Comparison of ENCODE assay signal across 23 cellular contexts in the genomic region with DNA sequence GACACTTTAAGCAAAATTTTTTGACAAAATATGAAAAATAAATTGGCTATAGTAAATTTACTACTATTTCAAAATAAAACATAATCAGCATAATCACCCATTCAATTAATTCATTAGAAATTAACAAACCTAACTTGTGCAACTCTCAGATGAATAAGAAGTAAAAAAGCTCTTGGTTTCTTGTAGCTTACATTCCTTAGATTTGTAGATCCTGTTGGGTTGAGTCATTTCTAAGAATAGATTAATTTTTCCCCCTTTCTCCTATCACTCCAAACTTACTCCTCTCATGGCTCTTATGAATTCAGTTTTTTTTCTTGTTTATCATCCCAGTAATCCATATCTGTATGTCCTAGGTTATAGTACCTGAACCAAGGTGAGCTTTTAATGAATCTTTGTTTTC.
DNase-seq lines count a peak whose midpoint lies in the region; ATAC-seq, FAIRE-seq and TF ChIP-seq lines count a peak whose summit lies in the region.
"Had no signal": no experiment of that assay in that cellular context is flagged by ENCODE, and none has a peak within 500 bp of the region (broad histone marks: within the 10 kb centered on the region; RNA-seq: fewer than 3 reads in every experiment).

No MANE protein-coding gene starts in this region.

- H3K9me1 ChIP-seq in K562 (ENCODE audit: control insufficient read depth, insufficient read depth, low read length), result no peaks in the 10 kb centered on the region

- no peak for TF ChIP-seq RAD21 in K562 (CRISPR knock-in tag; conservative IDR thresholded peaks at IDR 0.05 in 1 of 2, IDR thresholded peaks at IDR 0.05 in 1 of 2)

- no TSS peak for BruUV-seq in K562 (replicated peaks; lab: Mats Ljungman, UMichigan)

- H4K20me1 ChIP-seq in K562 (replicated peaks; ENCODE audit: control insufficient read depth, insufficient read depth, low read length), result no peaks in the 10 kb centered on the region
- H4K20me1 ChIP-seq: BLaER1 had no signal

- FAIRE-seq in K562 (lab: Jason Lieb, UNC), result no peak
- FAIRE-seq: islet of Langerhans had no signal

- intact Hi-C loops in K562 (cut with micrococcal nuclease), result no loop called here

- TF ChIP-seq CTCF in K562 (IDR thresholded peaks at IDR 0.05 in 2 of 3, conservative IDR thresholded peaks at IDR 0.05 in 1 of 3; ENCODE audit: insufficient read depth in 2 of 3, low read depth in 1 of 3, low read length in 3 of 3), result no peak
- TF ChIP-seq CTCF in foreskin fibroblast (IDR thresholded peaks at IDR 0.05; ENCODE audit: low read depth, low read length), result no peak

- DNase-seq in GM03348 (ENCODE audit: low spot score) (peak; percentile 63), K562 (ENCODE audit: extremely low read depth in 1 of 4, low spot score in 3 of 4) (no peak), foreskin fibroblast (peak; percentile 24 to 46), stromal cell of bone marrow (ENCODE audit: low read depth) (peak; percentile 6), cerebellar nuclear complex (lab: John Stamatoyannopoulos, UW) (no peak), C1 segment of cervical spinal cord (lab: John Stamatoyannopoulos, UW) (no peak)
- DNase-seq: activated CD4-positive, alpha-beta T cell treated with anti-CD3 and anti-CD28 coated beads, Interleukin-2, amount 10 ng/mL, durations not matched to agents 24 days and 14 days; activated CD8-positive, alpha-beta memory T cell treated with anti-CD3 and anti-CD28 coated beads, Interleukin-2, amount 10 ng/mL, durations not matched to agents 7 days and 5 days; body of pancreas; colonic mucosa; endodermal cell; hippocampal formation; mucosa of descending colon; NCI-H1105; NCI-H2029; NCI-H446; stimulated activated CD4-positive, alpha-beta T cell treated with anti-CD3 and anti-CD28 coated beads, Interleukin-2, amount 100 ng/mL, for 48 hours; stimulated activated naive B cell treated with anti-CD40 and anti-IgM and Interleukin-4, amounts not matched to agents 10 μg/mL and 1 μg/mL and 100 μg/mL, for 72 hours; T-helper 17 cell had no signal

- TF ChIP-seq EP300 in K562 (IDR thresholded peaks at IDR 0.05; ENCODE audit: low read length), result no peak

- POLR2A ChIA-PET in K562 (lab: Yijun Ruan, JAX), result no interaction called here

- H2AFZ ChIP-seq in K562 (ENCODE audit: low read depth, low read length), result no peak overlapping the region

- H3K4me3 ChIP-seq in K562, result no peak overlapping the region
- no peak overlapping the region for H3K4me3 ChIP-seq in foreskin fibroblast (ENCODE audit: low read depth in 1 of 2, low read length in 2 of 2)
- H3K4me3 ChIP-seq: BLaER1, body of pancreas, colonic mucosa, mucosa of descending colon had no signal

- no peaks in the 10 kb centered on the region for H3K79me2 ChIP-seq in K562 (ENCODE audit: control insufficient read depth, insufficient read depth, low read length)

- ATAC-seq in K562, result no peak
- no peak for ATAC-seq in activated CD4-positive, CD25-positive, alpha-beta regulatory T cell treated with anti-CD3 and anti-CD28 coated beads, Interleukin-2, amount 50 U/mL, for 24 hours
- ATAC-seq: activated CD8-positive, alpha-beta memory T cell treated with anti-CD3 and anti-CD28 coated beads, Interleukin-2, amount 10 ng/mL, durations not matched to agents 7 days and 5 days; activated naive CD4-positive, alpha-beta T cell treated with anti-CD3 and anti-CD28 coated beads, Interleukin-2, amount 50 U/mL, for 72 hours; body of pancreas; mucosa of descending colon; stimulated activated naive B cell treated with anti-CD40 and anti-IgM and Interleukin-4, amounts not matched to agents 10 μg/mL and 1 μg/mL and 100 μg/mL, for 72 hours; T-helper 17 cell had no signal

- in situ Hi-C loops in K562 (cut with MboI), result loop anchor here (25.0 kb wide), 1 partner anchor 1164 kb away; no protein-coding TSS in a partner anchor

- H3K36me3 ChIP-seq in K562 (ENCODE audit: control insufficient read depth, insufficient read depth, low read length), result no peaks in the 10 kb centered on the region
- H3K36me3 ChIP-seq: BLaER1, colonic mucosa had no signal

- no peaks in the 10 kb centered on the region for H3K9me3 ChIP-seq in K562 (replicated peaks; ENCODE audit: control insufficient read depth, insufficient read depth, low read depth, low read length)
- H3K9me3 ChIP-seq: BLaER1, body of pancreas, colonic mucosa, mucosa of descending colon had no signal

- no peak overlapping the region for H3K9ac ChIP-seq in K562 (ENCODE audit: insufficient read depth in 1 of 2, low read depth in 2 of 2, low read length in 2 of 2)
- H3K9ac ChIP-seq: BLaER1 had no signal

- no peak overlapping the region for H3K4me2 ChIP-seq in K562 (ENCODE audit: insufficient read depth, low read length)
- H3K4me2 ChIP-seq: BLaER1 had no signal

- no peaks in the 10 kb centered on the region for H3K27me3 ChIP-seq in K562 (ENCODE audit: control insufficient read depth in 2 of 2, insufficient read depth in 2 of 2, low read length in 2 of 2)
- H3K27me3 ChIP-seq: BLaER1, body of pancreas, colonic mucosa had no signal

- TF ChIP-seq POLR2A in K562 (conservative IDR thresholded peaks at IDR 0.05), result no peak

- no peaks in the 10 kb centered on the region for H3K4me1 ChIP-seq in K562 (replicated peaks in 1 of 2; ENCODE audit: control insufficient read depth in 2 of 2, insufficient read depth in 2 of 2, low read length in 2 of 2)
- H3K4me1 ChIP-seq: BLaER1, body of pancreas, colonic mucosa had no signal

- CTCF ChIA-PET in K562 (lab: Yijun Ruan, JAX; ENCODE audit: low intra/inter-chr PET ratio), result interaction anchor here (2.2 kb wide), 1 partner anchor 805 kb away, joined by 11 read pairs; no protein-coding TSS in a partner anchor

- no peak overlapping the region for H3K27ac ChIP-seq in K562 (ENCODE audit: extremely low read depth, low read depth, low read length)
- H3K27ac ChIP-seq: BLaER1, body of pancreas, colonic mucosa had no signal

TF ChIP-seq in K562, 482 proteins besides CTCF, POLR2A, EP300 and RAD21:
- no peak for TF ChIP-seq LARP7 (IDR thresholded peaks at IDR 0.05)
- TF ChIP-seq, protein P1, sequence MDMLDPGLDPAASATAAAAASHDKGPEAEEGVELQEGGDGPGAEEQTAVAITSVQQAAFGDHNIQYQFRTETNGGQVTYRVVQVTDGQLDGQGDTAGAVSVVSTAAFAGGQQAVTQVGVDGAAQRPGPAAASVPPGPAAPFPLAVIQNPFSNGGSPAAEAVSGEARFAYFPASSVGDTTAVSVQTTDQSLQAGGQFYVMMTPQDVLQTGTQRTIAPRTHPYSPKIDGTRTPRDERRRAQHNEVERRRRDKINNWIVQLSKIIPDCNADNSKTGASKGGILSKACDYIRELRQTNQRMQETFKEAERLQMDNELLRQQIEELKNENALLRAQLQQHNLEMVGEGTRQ (CRISPR knock-in tag; IDR thresholded peaks at IDR 0.05), result no peak
- TF ChIP-seq DPF2 (IDR thresholded peaks at IDR 0.05), result no peak
- TF ChIP-seq RBM39 (optimal IDR thresholded peaks at IDR 0.05; ENCODE audit: low read depth, low read length), result no peak
- TF ChIP-seq, protein P2, sequence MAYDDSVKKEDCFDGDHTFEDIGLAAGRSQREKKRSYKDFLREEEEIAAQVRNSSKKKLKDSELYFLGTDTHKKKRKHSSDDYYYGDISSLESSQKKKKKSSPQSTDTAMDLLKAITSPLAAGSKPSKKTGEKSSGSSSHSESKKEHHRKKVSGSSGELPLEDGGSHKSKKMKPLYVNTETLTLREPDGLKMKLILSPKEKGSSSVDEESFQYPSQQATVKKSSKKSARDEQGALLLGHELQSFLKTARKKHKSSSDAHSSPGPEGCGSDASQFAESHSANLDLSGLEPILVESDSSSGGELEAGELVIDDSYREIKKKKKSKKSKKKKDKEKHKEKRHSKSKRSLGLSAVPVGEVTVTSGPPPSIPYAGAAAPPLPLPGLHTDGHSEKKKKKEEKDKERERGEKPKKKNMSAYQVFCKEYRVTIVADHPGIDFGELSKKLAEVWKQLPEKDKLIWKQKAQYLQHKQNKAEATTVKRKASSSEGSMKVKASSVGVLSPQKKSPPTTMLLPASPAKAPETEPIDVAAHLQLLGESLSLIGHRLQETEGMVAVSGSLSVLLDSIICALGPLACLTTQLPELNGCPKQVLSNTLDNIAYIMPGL (CRISPR knock-in tag; IDR thresholded peaks at IDR 0.05), result no peak
- TF ChIP-seq ZNF316 (IDR thresholded peaks at IDR 0.05), result peak; percentile 15; the same call in 1 of the 2 replicates
- no peak for TF ChIP-seq U2AF2 (optimal IDR thresholded peaks at IDR 0.05; ENCODE audit: low read depth, low read length)
- TF ChIP-seq TAF7 (tag; IDR thresholded peaks at IDR 0.05), result no peak
- TF ChIP-seq, protein P3, sequence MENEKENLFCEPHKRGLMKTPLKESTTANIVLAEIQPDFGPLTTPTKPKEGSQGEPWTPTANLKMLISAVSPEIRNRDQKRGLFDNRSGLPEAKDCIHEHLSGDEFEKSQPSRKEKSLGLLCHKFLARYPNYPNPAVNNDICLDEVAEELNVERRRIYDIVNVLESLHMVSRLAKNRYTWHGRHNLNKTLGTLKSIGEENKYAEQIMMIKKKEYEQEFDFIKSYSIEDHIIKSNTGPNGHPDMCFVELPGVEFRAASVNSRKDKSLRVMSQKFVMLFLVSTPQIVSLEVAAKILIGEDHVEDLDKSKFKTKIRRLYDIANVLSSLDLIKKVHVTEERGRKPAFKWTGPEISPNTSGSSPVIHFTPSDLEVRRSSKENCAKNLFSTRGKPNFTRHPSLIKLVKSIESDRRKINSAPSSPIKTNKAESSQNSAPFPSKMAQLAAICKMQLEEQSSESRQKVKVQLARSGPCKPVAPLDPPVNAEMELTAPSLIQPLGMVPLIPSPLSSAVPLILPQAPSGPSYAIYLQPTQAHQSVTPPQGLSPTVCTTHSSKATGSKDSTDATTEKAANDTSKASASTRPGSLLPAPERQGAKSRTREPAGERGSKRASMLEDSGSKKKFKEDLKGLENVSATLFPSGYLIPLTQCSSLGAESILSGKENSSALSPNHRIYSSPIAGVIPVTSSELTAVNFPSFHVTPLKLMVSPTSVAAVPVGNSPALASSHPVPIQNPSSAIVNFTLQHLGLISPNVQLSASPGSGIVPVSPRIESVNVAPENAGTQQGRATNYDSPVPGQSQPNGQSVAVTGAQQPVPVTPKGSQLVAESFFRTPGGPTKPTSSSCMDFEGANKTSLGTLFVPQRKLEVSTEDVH (IDR thresholded peaks at IDR 0.05; ENCODE audit: low read depth, partially characterized antibody), result no peak

Comparison
In these comparisons a context has a peak if more than half of its experiments do, and no peak if none do; other contexts are left out.
1. DNase-seq: peak in GM03348 (single experiment), foreskin fibroblast (2 of 2) and stromal cell of bone marrow (single experiment); none in K562 (0 of 4), cerebellar nuclear complex (0 of 2) and C1 segment of cervical spinal cord (0 of 14).